10 cellular contexts compared by ENCODE assay signal in the genomic region with DNA sequence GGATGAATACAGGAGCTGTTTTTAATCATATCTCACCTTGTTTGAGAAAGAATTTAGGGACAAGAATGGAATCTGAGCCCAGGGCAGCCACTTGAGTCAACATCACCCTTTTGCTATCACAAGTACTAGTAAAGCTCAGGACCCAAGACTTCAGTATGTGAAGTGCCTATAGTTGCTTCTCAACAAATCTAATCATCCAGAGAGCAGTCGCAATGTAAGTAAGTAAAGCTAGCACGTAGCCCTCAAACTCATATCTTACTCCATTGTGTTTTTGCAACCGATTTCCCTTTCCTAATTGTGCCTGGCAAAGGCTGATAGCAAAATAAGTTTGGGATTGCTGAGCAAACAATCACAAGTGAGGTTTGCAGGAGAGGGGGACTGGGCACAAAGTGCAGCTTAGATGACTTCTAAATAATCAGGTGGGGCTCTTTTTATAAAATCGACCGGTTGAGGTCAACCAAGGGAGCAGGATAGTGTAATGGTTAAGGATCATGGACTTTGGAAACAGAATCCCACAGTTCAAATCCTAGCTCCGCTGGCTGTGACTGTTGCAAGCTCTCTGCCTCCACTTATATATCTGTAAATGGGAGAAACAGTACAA. TPM values are rescaled to one million over a fixed set of nuclear protein-coding genes. Genes with fewer than 3 reads are reported as not detected.
DNase-seq lines count a peak whose midpoint lies in the region; ATAC-seq, FAIRE-seq and TF ChIP-seq lines count a peak whose summit lies in the region.
"Had no signal": no experiment of that assay in that cellular context is flagged by ENCODE, and none has a peak within 500 bp of the region (broad histone marks: within the 10 kb centered on the region; RNA-seq: fewer than 3 reads in every experiment).

No MANE protein-coding gene starts in this region.

- in situ Hi-C loops in transverse colon (cut with MboI; ENCODE audit: low pct_ligation_motif_present in 1 of 4, low pct_unique_long_range_greater_than_20kb in 1 of 4, low sequenced_read_pairs in 3 of 4), result loop anchor here (5.0 to 25.0 kb wide), 2 partner anchors 104 to 309 kb away; partner anchors contain the start of genes NME1 (in 2 of the 4) and NME2 (in 2 of the 4)

- no peaks in the 10 kb centered on the region for H3K79me2 ChIP-seq in astrocyte (ENCODE audit: insufficient read depth, low read length)

- H3K27ac Mint-ChIP-seq in activated naive CD8-positive, alpha-beta T cell, result peak overlapping the region; percentile 83
- no peak overlapping the region for H3K27ac Mint-ChIP-seq in activated naive CD8-positive, alpha-beta T cell treated with anti-CD3 and anti-CD28 coated beads for 36 hours
- peak overlapping the region; percentile 4 for H3K27ac Mint-ChIP-seq in astrocyte (ENCODE audit: unreplicated experiment)

- no peaks in the 10 kb centered on the region for H4K20me1 ChIP-seq in astrocyte (ENCODE audit: insufficient read depth, low read length)

- H3K9me3 ChIP-seq in astrocyte (ENCODE audit: insufficient read depth, low read depth, low read length), result no peaks in the 10 kb centered on the region
- H3K9me3 ChIP-seq in right lobe of liver, result no peaks in the 10 kb centered on the region
- H3K9me3 ChIP-seq in transverse colon, result no peaks in the 10 kb centered on the region

- 33% methylated on average over 6 of the region's 6 CpGs for WGBS in right lobe of liver (ENCODE audit: insufficient coverage, low coverage, low lambda C conversion rate, missing lambda C conversion rate)
- WGBS in transverse colon (ENCODE audit: low coverage in 1 of 2), 2 donors, result 61 to 62% methylated on average over 5 to 6 of the region's 6 CpGs

- no peak overlapping the region for H3K4me2 ChIP-seq in astrocyte (ENCODE audit: low read length)

- intact Hi-C loops in right lobe of liver (cut with DNase I) (loop anchor here in 1 of 2 donors (5.0 kb wide), 1 partner anchor 99 kb away; no protein-coding TSS in a partner anchor), transverse colon (cut with DNase I; ENCODE audit: low total_unique reads) (no loop called here)

- H3K4me3 ChIP-seq in astrocyte (ENCODE audit: insufficient read depth, low read depth, low read length) (no peak overlapping the region), right lobe of liver (no peak overlapping the region), transverse colon (no peak overlapping the region)

- no peaks in the 10 kb centered on the region for H3K9me3 Mint-ChIP-seq in activated naive CD8-positive, alpha-beta T cell (ENCODE audit: low read depth)
- no peaks in the 10 kb centered on the region for H3K9me3 Mint-ChIP-seq in activated naive CD8-positive, alpha-beta T cell treated with anti-CD3 and anti-CD28 coated beads for 36 hours
- H3K9me3 Mint-ChIP-seq in astrocyte (ENCODE audit: unreplicated experiment), result no peaks in the 10 kb centered on the region

- H3K4me1 Mint-ChIP-seq in activated naive CD8-positive, alpha-beta T cell (ENCODE audit: low read depth), result peaks cover 17% of the 10 kb centered on the region
- peaks cover 18% of the 10 kb centered on the region for H3K4me1 Mint-ChIP-seq in activated naive CD8-positive, alpha-beta T cell treated with anti-CD3 and anti-CD28 coated beads for 36 hours
- H3K4me1 Mint-ChIP-seq in astrocyte (ENCODE audit: low read depth, unreplicated experiment), result peaks cover 9% of the 10 kb centered on the region

- H3K27ac ChIP-seq in astrocyte (ENCODE audit: low read depth, low read length), result no peak overlapping the region
- peak overlapping the region; percentile 76 to 94 (median 81) for H3K27ac ChIP-seq in right lobe of liver
- peak overlapping the region; percentile 66 to 85 (median 82) for H3K27ac ChIP-seq in transverse colon

- no peaks in the 10 kb centered on the region for H3K27me3 Mint-ChIP-seq in activated naive CD8-positive, alpha-beta T cell
- H3K27me3 Mint-ChIP-seq in activated naive CD8-positive, alpha-beta T cell treated with anti-CD3 and anti-CD28 coated beads for 36 hours, result no peaks in the 10 kb centered on the region
- H3K27me3 Mint-ChIP-seq in astrocyte (ENCODE audit: low read depth, unreplicated experiment), result peaks cover 18% of the 10 kb centered on the region

- H3K27me3 ChIP-seq in astrocyte (ENCODE audit: insufficient read depth, low read length) (peaks cover 12% of the 10 kb centered on the region), right lobe of liver (no peaks in the 10 kb centered on the region), transverse colon (no peaks in the 10 kb centered on the region)

- H3K4me3 Mint-ChIP-seq in activated naive CD8-positive, alpha-beta T cell, result peak overlapping the region; percentile 74
- no peak overlapping the region for H3K4me3 Mint-ChIP-seq in activated naive CD8-positive, alpha-beta T cell treated with anti-CD3 and anti-CD28 coated beads for 36 hours
- H3K4me3 Mint-ChIP-seq in astrocyte (ENCODE audit: unreplicated experiment), result peak overlapping the region; percentile 28

- H3K36me3 ChIP-seq in astrocyte (ENCODE audit: insufficient read depth, low read length), result no peaks in the 10 kb centered on the region
- no peaks in the 10 kb centered on the region for H3K36me3 ChIP-seq in right lobe of liver
- H3K36me3 ChIP-seq in transverse colon, result no peaks in the 10 kb centered on the region

- TF ChIP-seq EP300 in transverse colon (IDR thresholded peaks at IDR 0.05; ENCODE audit: low read depth), result no peak

- no peak overlapping the region for H2AFZ ChIP-seq in astrocyte (ENCODE audit: low read depth, low read length)

- H3K4me1 ChIP-seq in astrocyte (ENCODE audit: insufficient read depth, low read length) (no peaks in the 10 kb centered on the region), right lobe of liver (peaks cover 0 to 40% (median 18%) of the 10 kb centered on the region in 4 donors), transverse colon (peaks cover 14 to 54% (median 26%) of the 10 kb centered on the region in 4 donors)

- FAIRE-seq in astrocyte (lab: Jason Lieb, UNC), result no peak
- FAIRE-seq in GM19239 (lab: Jason Lieb, UNC), result no peak

- no peak for DNase-seq in activated naive CD8-positive, alpha-beta T cell treated with anti-CD3 and anti-CD28 coated beads for 36 hours
- DNase-seq in astrocyte (ENCODE audit: low read depth), result no peak
- DNase-seq in right lobe of liver, result peak in 1 of 3 donors; percentile 74
- no peak for DNase-seq in transverse colon
- DNase-seq in mesenteric fat pad (ENCODE audit: low spot score), result no peak
- no peak for DNase-seq in NOMO-1 treated with dmso at 0.1 percent for 144 hours (lab: John Stamatoyannopoulos, UW; ENCODE audit: unreplicated experiment)
- no peak for DNase-seq in GM19239 (ENCODE audit: insufficient read length, low spot score)
- DNase-seq: NCI-H1105 had no signal

- H3K9ac ChIP-seq in astrocyte (ENCODE audit: low read length), result no peak overlapping the region

- H3K36me3 Mint-ChIP-seq in activated naive CD8-positive, alpha-beta T cell, result no peaks in the 10 kb centered on the region
- H3K36me3 Mint-ChIP-seq in activated naive CD8-positive, alpha-beta T cell treated with anti-CD3 and anti-CD28 coated beads for 36 hours, result no peaks in the 10 kb centered on the region
- no peaks in the 10 kb centered on the region for H3K36me3 Mint-ChIP-seq in astrocyte (ENCODE audit: low read depth, unreplicated experiment)

- TF ChIP-seq CTCF in astrocyte (IDR thresholded peaks at IDR 0.05; ENCODE audit: insufficient read depth, low read depth, low read length) (no peak), right lobe of liver (IDR thresholded peaks at IDR 0.05) (no peak), transverse colon (IDR thresholded peaks at IDR 0.05) (no peak)

- TF ChIP-seq POLR2A in right lobe of liver (IDR thresholded peaks at IDR 0.05) (peak; percentile 39), transverse colon (IDR thresholded peaks at IDR 0.05) (no peak)

- peak; percentile 59 to 82 (median 68) for ATAC-seq in right lobe of liver

RNA-seq across cellular contexts. Expression of gene TOB1, which starts 13.0 kb away (rescaled TPM):
- 10 to 100 TPM; 40.1 to 44.9 TPM for total RNA-seq in activated naive CD8-positive, alpha-beta T cell treated with anti-CD3 and anti-CD28 coated beads for 36 hours
- total RNA-seq in astrocyte, result 59.1 and 71.6 TPM in 2 replicates
- total RNA-seq in right lobe of liver, result 100 to 1,000 TPM in 3 of 6 experiments, 10 to 100 TPM in 3; 36.2 to 222 (median 82.1) TPM
- 10 to 100 TPM; 69.1 to 88.3 (median 75.5) TPM for total RNA-seq in transverse colon
- 70.7 TPM for total RNA-seq in mesenteric fat pad

RNA-seq across cellular contexts. Expression of gene WFIKKN2, which starts 17.7 kb away (rescaled TPM):
- not detected for total RNA-seq in activated naive CD8-positive, alpha-beta T cell treated with anti-CD3 and anti-CD28 coated beads for 36 hours
- total RNA-seq in astrocyte (0.07 TPM in 1 of 2 replicates, not detected in the other), right lobe of liver (not detected), transverse colon (not detected), mesenteric fat pad (0.16 TPM)
- total RNA-seq: osteocyte had no signal
